Comparison of ENCODE assay signal across 1 cellular context in the genomic region with DNA sequence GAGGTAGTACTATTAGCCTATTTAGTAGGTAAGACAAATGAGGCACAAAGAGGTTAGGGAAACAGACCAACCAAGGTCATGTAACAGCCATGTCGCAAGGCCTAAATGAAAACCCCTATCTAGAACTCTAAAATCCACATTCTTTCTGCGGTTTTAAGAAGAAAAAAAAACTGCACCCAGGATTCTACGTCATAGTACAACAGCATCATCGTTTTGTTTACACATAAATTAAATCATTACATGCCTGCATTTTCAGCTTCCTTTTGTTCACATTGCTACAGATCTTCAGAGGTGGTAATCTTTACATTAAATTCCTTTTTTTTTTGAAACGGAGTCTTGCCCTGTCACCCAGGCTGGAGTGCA.
A peak's percentile ranks its signal among the peaks of the same experiment; 100 is the strongest.
TF ChIP-seq lines count a peak whose summit lies in the region.

No MANE protein-coding gene starts in this region.

TF ChIP-seq in HepG2, 621 proteins besides CTCF, POLR2A, EP300 and RAD21 (continued from another document):
- TF ChIP-seq, protein P1, sequence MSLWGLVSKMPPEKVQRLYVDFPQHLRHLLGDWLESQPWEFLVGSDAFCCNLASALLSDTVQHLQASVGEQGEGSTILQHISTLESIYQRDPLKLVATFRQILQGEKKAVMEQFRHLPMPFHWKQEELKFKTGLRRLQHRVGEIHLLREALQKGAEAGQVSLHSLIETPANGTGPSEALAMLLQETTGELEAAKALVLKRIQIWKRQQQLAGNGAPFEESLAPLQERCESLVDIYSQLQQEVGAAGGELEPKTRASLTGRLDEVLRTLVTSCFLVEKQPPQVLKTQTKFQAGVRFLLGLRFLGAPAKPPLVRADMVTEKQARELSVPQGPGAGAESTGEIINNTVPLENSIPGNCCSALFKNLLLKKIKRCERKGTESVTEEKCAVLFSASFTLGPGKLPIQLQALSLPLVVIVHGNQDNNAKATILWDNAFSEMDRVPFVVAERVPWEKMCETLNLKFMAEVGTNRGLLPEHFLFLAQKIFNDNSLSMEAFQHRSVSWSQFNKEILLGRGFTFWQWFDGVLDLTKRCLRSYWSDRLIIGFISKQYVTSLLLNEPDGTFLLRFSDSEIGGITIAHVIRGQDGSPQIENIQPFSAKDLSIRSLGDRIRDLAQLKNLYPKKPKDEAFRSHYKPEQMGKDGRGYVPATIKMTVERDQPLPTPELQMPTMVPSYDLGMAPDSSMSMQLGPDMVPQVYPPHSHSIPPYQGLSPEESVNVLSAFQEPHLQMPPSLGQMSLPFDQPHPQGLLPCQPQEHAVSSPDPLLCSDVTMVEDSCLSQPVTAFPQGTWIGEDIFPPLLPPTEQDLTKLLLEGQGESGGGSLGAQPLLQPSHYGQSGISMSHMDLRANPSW (CRISPR knock-in tag; IDR thresholded peaks at IDR 0.05; ENCODE audit: borderline replicate concordance) = no peak
- 0 out of 2 replicates have a peak, but pooled peaks have one; percentile 7 for TF ChIP-seq CREM (IDR thresholded peaks at IDR 0.05)
- TF ChIP-seq CREM (CRISPR knock-in tag; IDR thresholded peaks at IDR 0.05) = no peak
- no peak for TF ChIP-seq RBM22 (optimal IDR thresholded peaks at IDR 0.05; ENCODE audit: low read length)
- TF ChIP-seq SNRNP70 (IDR thresholded peaks at IDR 0.05; ENCODE audit: low read depth, low read length) = no peak
- TF ChIP-seq, protein P2, sequence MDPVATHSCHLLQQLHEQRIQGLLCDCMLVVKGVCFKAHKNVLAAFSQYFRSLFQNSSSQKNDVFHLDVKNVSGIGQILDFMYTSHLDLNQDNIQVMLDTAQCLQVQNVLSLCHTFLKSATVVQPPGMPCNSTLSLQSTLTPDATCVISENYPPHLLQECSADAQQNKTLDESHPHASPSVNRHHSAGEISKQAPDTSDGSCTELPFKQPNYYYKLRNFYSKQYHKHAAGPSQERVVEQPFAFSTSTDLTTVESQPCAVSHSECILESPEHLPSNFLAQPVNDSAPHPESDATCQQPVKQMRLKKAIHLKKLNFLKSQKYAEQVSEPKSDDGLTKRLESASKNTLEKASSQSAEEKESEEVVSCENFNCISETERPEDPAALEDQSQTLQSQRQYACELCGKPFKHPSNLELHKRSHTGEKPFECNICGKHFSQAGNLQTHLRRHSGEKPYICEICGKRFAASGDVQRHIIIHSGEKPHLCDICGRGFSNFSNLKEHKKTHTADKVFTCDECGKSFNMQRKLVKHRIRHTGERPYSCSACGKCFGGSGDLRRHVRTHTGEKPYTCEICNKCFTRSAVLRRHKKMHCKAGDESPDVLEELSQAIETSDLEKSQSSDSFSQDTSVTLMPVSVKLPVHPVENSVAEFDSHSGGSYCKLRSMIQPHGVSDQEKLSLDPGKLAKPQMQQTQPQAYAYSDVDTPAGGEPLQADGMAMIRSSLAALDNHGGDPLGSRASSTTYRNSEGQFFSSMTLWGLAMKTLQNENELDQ (CRISPR knock-in tag; IDR thresholded peaks at IDR 0.05; ENCODE audit: borderline replicate concordance) = no peak
- no peak for TF ChIP-seq YEATS2 (CRISPR knock-in tag; IDR thresholded peaks at IDR 0.05; ENCODE audit: borderline replicate concordance)
- no peak for TF ChIP-seq ZNF839 (CRISPR knock-in tag; IDR thresholded peaks at IDR 0.05; ENCODE audit: borderline replicate concordance)
- peak; percentile 45; the same call in 1 of the 2 replicates for TF ChIP-seq ZBTB21 (CRISPR knock-in tag; IDR thresholded peaks at IDR 0.05)
- TF ChIP-seq ZSCAN31 (CRISPR knock-in tag; IDR thresholded peaks at IDR 0.05; ENCODE audit: low read depth) = no peak
- TF ChIP-seq THAP8 (CRISPR knock-in tag; IDR thresholded peaks at IDR 0.05; ENCODE audit: borderline replicate concordance) = no peak
- no peak for TF ChIP-seq WIZ (CRISPR knock-in tag; IDR thresholded peaks at IDR 0.05)
- TF ChIP-seq, protein P3, sequence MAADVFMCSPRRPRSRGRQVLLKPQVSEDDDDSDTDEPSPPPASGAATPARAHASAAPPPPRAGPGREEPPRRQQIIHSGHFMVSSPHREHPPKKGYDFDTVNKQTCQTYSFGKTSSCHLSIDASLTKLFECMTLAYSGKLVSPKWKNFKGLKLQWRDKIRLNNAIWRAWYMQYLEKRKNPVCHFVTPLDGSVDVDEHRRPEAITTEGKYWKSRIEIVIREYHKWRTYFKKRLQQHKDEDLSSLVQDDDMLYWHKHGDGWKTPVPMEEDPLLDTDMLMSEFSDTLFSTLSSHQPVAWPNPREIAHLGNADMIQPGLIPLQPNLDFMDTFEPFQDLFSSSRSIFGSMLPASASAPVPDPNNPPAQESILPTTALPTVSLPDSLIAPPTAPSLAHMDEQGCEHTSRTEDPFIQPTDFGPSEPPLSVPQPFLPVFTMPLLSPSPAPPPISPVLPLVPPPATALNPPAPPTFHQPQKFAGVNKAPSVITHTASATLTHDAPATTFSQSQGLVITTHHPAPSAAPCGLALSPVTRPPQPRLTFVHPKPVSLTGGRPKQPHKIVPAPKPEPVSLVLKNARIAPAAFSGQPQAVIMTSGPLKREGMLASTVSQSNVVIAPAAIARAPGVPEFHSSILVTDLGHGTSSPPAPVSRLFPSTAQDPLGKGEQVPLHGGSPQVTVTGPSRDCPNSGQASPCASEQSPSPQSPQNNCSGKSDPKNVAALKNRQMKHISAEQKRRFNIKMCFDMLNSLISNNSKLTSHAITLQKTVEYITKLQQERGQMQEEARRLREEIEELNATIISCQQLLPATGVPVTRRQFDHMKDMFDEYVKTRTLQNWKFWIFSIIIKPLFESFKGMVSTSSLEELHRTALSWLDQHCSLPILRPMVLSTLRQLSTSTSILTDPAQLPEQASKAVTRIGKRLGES (CRISPR knock-in tag; IDR thresholded peaks at IDR 0.05; ENCODE audit: borderline replicate concordance) = no peak
- TF ChIP-seq, protein P4, sequence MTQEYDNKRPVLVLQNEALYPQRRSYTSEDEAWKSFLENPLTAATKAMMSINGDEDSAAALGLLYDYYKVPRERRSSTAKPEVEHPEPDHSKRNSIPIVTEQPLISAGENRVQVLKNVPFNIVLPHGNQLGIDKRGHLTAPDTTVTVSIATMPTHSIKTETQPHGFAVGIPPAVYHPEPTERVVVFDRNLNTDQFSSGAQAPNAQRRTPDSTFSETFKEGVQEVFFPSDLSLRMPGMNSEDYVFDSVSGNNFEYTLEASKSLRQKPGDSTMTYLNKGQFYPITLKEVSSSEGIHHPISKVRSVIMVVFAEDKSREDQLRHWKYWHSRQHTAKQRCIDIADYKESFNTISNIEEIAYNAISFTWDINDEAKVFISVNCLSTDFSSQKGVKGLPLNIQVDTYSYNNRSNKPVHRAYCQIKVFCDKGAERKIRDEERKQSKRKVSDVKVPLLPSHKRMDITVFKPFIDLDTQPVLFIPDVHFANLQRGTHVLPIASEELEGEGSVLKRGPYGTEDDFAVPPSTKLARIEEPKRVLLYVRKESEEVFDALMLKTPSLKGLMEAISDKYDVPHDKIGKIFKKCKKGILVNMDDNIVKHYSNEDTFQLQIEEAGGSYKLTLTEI (CRISPR knock-in tag; conservative IDR thresholded peaks at IDR 0.05) = no peak
- TF ChIP-seq SNAI1 (CRISPR knock-in tag; IDR thresholded peaks at IDR 0.05; ENCODE audit: borderline replicate concordance) = no peak
- TF ChIP-seq SNAPC2 (CRISPR knock-in tag; IDR thresholded peaks at IDR 0.05) = peak; percentile 6; the same call in 1 of the 2 replicates
- TF ChIP-seq ZNF281 (CRISPR knock-in tag; IDR thresholded peaks at IDR 0.05; ENCODE audit: borderline replicate concordance) = no peak
- TF ChIP-seq, protein P5, sequence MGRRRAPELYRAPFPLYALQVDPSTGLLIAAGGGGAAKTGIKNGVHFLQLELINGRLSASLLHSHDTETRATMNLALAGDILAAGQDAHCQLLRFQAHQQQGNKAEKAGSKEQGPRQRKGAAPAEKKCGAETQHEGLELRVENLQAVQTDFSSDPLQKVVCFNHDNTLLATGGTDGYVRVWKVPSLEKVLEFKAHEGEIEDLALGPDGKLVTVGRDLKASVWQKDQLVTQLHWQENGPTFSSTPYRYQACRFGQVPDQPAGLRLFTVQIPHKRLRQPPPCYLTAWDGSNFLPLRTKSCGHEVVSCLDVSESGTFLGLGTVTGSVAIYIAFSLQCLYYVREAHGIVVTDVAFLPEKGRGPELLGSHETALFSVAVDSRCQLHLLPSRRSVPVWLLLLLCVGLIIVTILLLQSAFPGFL (CRISPR knock-in tag; IDR thresholded peaks at IDR 0.05) = no peak
- TF ChIP-seq CEBPG (CRISPR knock-in tag; IDR thresholded peaks at IDR 0.05) = peak; percentile 28; the same call in 1 of the 2 replicates
- TF ChIP-seq ZNF121 (CRISPR knock-in tag; IDR thresholded peaks at IDR 0.05) = no peak
- no peak for TF ChIP-seq ZSCAN22 (CRISPR knock-in tag; IDR thresholded peaks at IDR 0.05)
- no peak for TF ChIP-seq MYC (CRISPR knock-in tag; IDR thresholded peaks at IDR 0.05; ENCODE audit: borderline replicate concordance)
- no peak for TF ChIP-seq ZNF782 (CRISPR knock-in tag; IDR thresholded peaks at IDR 0.05; ENCODE audit: borderline replicate concordance)
- TF ChIP-seq CREB1 (IDR thresholded peaks at IDR 0.05) = peak; percentile 73
- TF ChIP-seq CREB1 (CRISPR knock-in tag; IDR thresholded peaks at IDR 0.05) = peak; percentile 31; the same call in 1 of the 2 replicates
- TF ChIP-seq ARNT2 (CRISPR knock-in tag; IDR thresholded peaks at IDR 0.05; ENCODE audit: low read depth) = no peak
- TF ChIP-seq, protein P6, sequence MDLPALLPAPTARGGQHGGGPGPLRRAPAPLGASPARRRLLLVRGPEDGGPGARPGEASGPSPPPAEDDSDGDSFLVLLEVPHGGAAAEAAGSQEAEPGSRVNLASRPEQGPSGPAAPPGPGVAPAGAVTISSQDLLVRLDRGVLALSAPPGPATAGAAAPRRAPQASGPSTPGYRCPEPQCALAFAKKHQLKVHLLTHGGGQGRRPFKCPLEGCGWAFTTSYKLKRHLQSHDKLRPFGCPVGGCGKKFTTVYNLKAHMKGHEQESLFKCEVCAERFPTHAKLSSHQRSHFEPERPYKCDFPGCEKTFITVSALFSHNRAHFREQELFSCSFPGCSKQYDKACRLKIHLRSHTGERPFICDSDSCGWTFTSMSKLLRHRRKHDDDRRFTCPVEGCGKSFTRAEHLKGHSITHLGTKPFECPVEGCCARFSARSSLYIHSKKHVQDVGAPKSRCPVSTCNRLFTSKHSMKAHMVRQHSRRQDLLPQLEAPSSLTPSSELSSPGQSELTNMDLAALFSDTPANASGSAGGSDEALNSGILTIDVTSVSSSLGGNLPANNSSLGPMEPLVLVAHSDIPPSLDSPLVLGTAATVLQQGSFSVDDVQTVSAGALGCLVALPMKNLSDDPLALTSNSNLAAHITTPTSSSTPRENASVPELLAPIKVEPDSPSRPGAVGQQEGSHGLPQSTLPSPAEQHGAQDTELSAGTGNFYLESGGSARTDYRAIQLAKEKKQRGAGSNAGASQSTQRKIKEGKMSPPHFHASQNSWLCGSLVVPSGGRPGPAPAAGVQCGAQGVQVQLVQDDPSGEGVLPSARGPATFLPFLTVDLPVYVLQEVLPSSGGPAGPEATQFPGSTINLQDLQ (CRISPR knock-in tag; IDR thresholded peaks at IDR 0.05) = no peak
- no peak for TF ChIP-seq ZFP37 (CRISPR knock-in tag; IDR thresholded peaks at IDR 0.05; ENCODE audit: borderline replicate concordance)
- TF ChIP-seq, protein P7, sequence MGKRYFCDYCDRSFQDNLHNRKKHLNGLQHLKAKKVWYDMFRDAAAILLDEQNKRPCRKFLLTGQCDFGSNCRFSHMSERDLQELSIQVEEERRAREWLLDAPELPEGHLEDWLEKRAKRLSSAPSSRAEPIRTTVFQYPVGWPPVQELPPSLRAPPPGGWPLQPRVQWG (CRISPR knock-in tag; IDR thresholded peaks at IDR 0.05; ENCODE audit: borderline replicate concordance, low read depth) = no peak
TF ChIP-seq in HepG2: peak in this region for 5.
